Comparison of ENCODE assay signal across 26 cellular contexts in the genomic region with DNA sequence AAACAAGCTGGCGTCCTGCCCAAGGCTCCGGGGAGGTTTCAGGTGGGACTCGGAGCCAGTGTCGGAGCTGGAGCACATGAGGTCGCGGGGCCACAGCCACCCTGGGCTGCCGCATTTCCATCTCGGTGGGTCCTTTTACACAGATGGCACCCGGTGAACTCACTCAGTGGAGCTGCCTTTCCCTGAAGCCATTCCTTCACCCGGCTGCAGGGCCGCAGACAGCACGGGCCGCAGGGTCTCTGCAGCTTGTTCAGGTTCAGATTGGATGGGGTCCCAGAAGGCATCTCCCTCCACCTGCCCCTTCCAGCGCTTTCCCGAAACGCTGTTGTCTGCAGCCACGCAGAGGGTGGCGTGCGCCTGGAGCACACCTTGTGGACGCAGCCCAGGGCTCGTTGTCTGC. TPM values are rescaled to one million over a fixed set of nuclear protein-coding genes. Genes with fewer than 3 reads are reported as not detected.
"Had no signal": no experiment of that assay in that cellular context is flagged by ENCODE, and none has a peak within 500 bp of the region (broad histone marks: within the 10 kb centered on the region; RNA-seq: fewer than 3 reads in every experiment).

No MANE protein-coding gene starts in this region.

- H3K27me3 ChIP-seq: heart right ventricle, ovary, suprapubic skin had no signal

- DNase-seq: dermis blood vessel endothelial cell; effector memory CD4-positive, alpha-beta T cell; foreskin keratinocyte; heart right ventricle; hippocampal formation; mesenchymal stem cell; midbrain; naive thymus-derived CD4-positive, alpha-beta T cell; nephron progenitor cell; occipital lobe; ovary; posterior cingulate gyrus; psoas muscle; stimulated activated CD4-positive, alpha-beta T cell treated with anti-CD3 and anti-CD28 coated beads, Interleukin-12 subunit alpha, Interleukin-12 subunit beta, amount 100 ng/mL, for 4 hours; stimulated activated CD4-positive, alpha-beta T cell treated with anti-CD3 and anti-CD28 coated beads, Interleukin-1b, Interleukin-23, amount 100 ng/mL, for 48 hours; stimulated activated CD4-positive, alpha-beta T cell treated with anti-CD3 and anti-CD28 coated beads, Interleukin-4, amount 100 ng/mL, for 1 hour; stimulated activated CD8-positive, alpha-beta memory T cell treated with anti-CD3 and anti-CD28 coated beads, Interleukin-4, amount 100 ng/mL, for 48 hours; stimulated activated naive CD4-positive, alpha-beta T cell; stimulated activated naive CD8-positive, alpha-beta T cell treated with anti-CD3 and anti-CD28 coated beads, Interleukin-15, amount 100 ng/mL, for 72 hours; trophoblast cell had no signal

- H3K4me3 Mint-ChIP-seq: naive thymus-derived CD4-positive, alpha-beta T cell; nephron progenitor cell; stimulated activated naive CD8-positive, alpha-beta T cell treated with anti-CD3 and anti-CD28 coated beads, Interleukin-15, amount 100 ng/mL, for 72 hours had no signal

- H3K27me3 Mint-ChIP-seq: naive thymus-derived CD4-positive, alpha-beta T cell; stimulated activated naive CD8-positive, alpha-beta T cell treated with anti-CD3 and anti-CD28 coated beads, Interleukin-15, amount 100 ng/mL, for 72 hours had no signal

- H3K27ac Mint-ChIP-seq: naive thymus-derived CD4-positive, alpha-beta T cell; nephron progenitor cell had no signal

- H3K4me3 ChIP-seq: coronary artery, esophagus muscularis mucosa, gastroesophageal sphincter, ovary, psoas muscle, smooth muscle cell, suprapubic skin had no signal

- H3K4me1 ChIP-seq: gastroesophageal sphincter, psoas muscle had no signal

- H3K36me3 ChIP-seq: gastroesophageal sphincter, ovary, suprapubic skin had no signal

- H3K9me3 ChIP-seq: esophagus muscularis mucosa, gastroesophageal sphincter, heart right ventricle, ovary, psoas muscle, suprapubic skin had no signal

- ATAC-seq: foreskin keratinocyte; gastroesophageal sphincter; left lobe of liver; naive thymus-derived CD4-positive, alpha-beta T cell had no signal

- H3K27ac ChIP-seq: coronary artery, esophagus muscularis mucosa, foreskin keratinocyte, gastroesophageal sphincter, ovary, psoas muscle, suprapubic skin had no signal

RNA-seq across cellular contexts. Expression of a gene that starts 17.9 kb away (rescaled TPM):
- total RNA-seq: foreskin keratinocyte had no signal
